Comparison of ENCODE assay signal across 18 cellular contexts in the genomic region with DNA sequence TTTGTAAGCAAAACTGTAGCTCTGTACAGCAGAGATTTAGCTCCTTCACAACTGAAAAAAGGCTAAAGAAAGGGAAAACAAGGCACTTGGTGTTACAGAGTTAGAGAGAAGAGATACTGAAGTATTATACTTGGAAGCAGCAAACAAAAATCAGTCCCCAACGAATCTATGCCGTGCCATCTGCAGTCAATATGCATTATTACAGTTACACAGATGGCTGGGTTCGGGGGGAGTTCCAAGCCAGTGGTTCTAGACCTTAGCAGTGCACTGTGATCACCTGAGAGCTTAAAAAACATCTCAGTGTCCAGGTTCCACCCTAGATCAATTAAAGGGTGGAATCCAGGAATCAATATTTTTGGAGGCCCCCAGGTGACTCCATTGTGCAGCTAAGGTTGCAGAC.
"Had no signal": no experiment of that assay in that cellular context is flagged by ENCODE, and none has a peak within 500 bp of the region (broad histone marks: within the 10 kb centered on the region; RNA-seq: fewer than 3 reads in every experiment).

No MANE protein-coding gene starts in this region.

- ATAC-seq: activated CD4-positive, CD25-positive, alpha-beta regulatory T cell treated with anti-CD3 and anti-CD28 coated beads, Interleukin-2, amount 50 U/mL, for 24 hours; activated T-cell treated with anti-CD3 and anti-CD28 coated beads, Interleukin-2, amount 50 U/mL, for 72 hours; lower lobe of right lung; natural killer cell; pancreas had no signal

- H3K4me3 ChIP-seq: ascending aorta, breast epithelium, coronary artery, lower lobe of right lung, pancreas, spleen, tibial artery had no signal

- H3K27ac Mint-ChIP-seq: activated CD4-positive, alpha-beta T cell treated with anti-CD3 and anti-CD28 coated beads, Interleukin-2, amount 10 ng/mL, durations not matched to agents 7 days and 5 days; activated naive CD4-positive, alpha-beta T cell treated with anti-CD3 and anti-CD28 coated beads, Interleukin-2, amount 50 U/mL, for 24 hours; activated T-cell treated with anti-CD3 and anti-CD28 coated beads, Interleukin-2, amount 50 U/mL, for 72 hours; natural killer cell had no signal

- H3K27me3 Mint-ChIP-seq: activated CD4-positive, alpha-beta T cell treated with anti-CD3 and anti-CD28 coated beads, Interleukin-2, amount 10 ng/mL, durations not matched to agents 7 days and 5 days had no signal

- H3K27me3 ChIP-seq: ascending aorta, breast epithelium, pancreas, spleen, tibial artery had no signal

- H3K27ac ChIP-seq: ascending aorta, breast epithelium, coronary artery, lower lobe of right lung, pancreas, spleen, tibial artery had no signal

- H3K4me1 ChIP-seq: ascending aorta, breast epithelium, lower lobe of right lung, pancreas, spleen, tibial artery had no signal

- H3K36me3 ChIP-seq: ascending aorta, breast epithelium, lower lobe of right lung, pancreas, spleen, tibial artery had no signal

- DNase-seq: activated CD4-positive, alpha-beta T cell treated with anti-CD3 and anti-CD28 coated beads, Interleukin-2, amount 10 ng/mL, durations not matched to agents 7 days and 5 days; activated CD8-positive, alpha-beta memory T cell treated with anti-CD3 and anti-CD28 coated beads, Interleukin-2, amount 50 U/mL, for 4 hours; activated gamma-delta T cell; activated T-cell treated with anti-CD3 and anti-CD28 coated beads, Interleukin-2, amount 50 U/mL, for 72 hours; foreskin melanocyte; head of caudate nucleus; lower lobe of right lung; natural killer cell; pancreas; spleen; stimulated activated CD4-positive, alpha-beta T cell treated with anti-CD3 and anti-CD28 coated beads, Interleukin-4, amount 100 ng/mL, for 4 hours; stimulated activated naive CD4-positive, alpha-beta T cell; tibial artery had no signal

- H3K9me3 ChIP-seq: pancreas had no signal

- H3K4me3 Mint-ChIP-seq: activated CD4-positive, alpha-beta T cell treated with anti-CD3 and anti-CD28 coated beads, Interleukin-2, amount 10 ng/mL, durations not matched to agents 7 days and 5 days; activated naive CD4-positive, alpha-beta T cell treated with anti-CD3 and anti-CD28 coated beads, Interleukin-2, amount 50 U/mL, for 24 hours; activated T-cell treated with anti-CD3 and anti-CD28 coated beads, Interleukin-2, amount 50 U/mL, for 72 hours; natural killer cell had no signal

- H3K36me3 Mint-ChIP-seq: natural killer cell had no signal

- H3K4me1 Mint-ChIP-seq: activated CD4-positive, alpha-beta T cell treated with anti-CD3 and anti-CD28 coated beads, Interleukin-2, amount 10 ng/mL, durations not matched to agents 7 days and 5 days; activated naive CD4-positive, alpha-beta T cell treated with anti-CD3 and anti-CD28 coated beads, Interleukin-2, amount 50 U/mL, for 24 hours; natural killer cell had no signal
